16 cellular contexts compared by ENCODE assay signal in genomic region chr6:74834967-74835366, GRCh38.
DNase-seq lines count a peak whose midpoint lies in the region; ATAC-seq and TF ChIP-seq lines count a peak whose summit lies in the region.
"Had no signal": no experiment of that assay in that cellular context is flagged by ENCODE, and none has a peak within 500 bp of the region (broad histone marks: within the 10 kb centered on the region; RNA-seq: fewer than 3 reads in every experiment).

No MANE protein-coding gene starts in this region.

- peaks cover 7% of the 10 kb centered on the region for H3K4me1 ChIP-seq in adipocyte (ENCODE audit: control insufficient read depth, insufficient read depth, low read length)
- H3K4me1 ChIP-seq: Caco-2 had no signal

- no peaks in the 10 kb centered on the region for H3K27me3 Mint-ChIP-seq in stimulated activated naive CD8-positive, alpha-beta T cell treated with anti-CD3 and anti-CD28 coated beads, Interleukin-15, amount 100 ng/mL, for 72 hours
- H3K27me3 Mint-ChIP-seq: IgD-negative memory B cell had no signal

- H3K9me3 Mint-ChIP-seq in stimulated activated naive CD8-positive, alpha-beta T cell treated with anti-CD3 and anti-CD28 coated beads, Interleukin-15, amount 100 ng/mL, for 72 hours: peaks cover 1 to 12% of the 10 kb centered on the region in 2 donors

- TF ChIP-seq CTCF in AG09319 (IDR thresholded peaks at IDR 0.05; ENCODE audit: low read depth, low read length): no peak
- TF ChIP-seq CTCF in fibroblast of mammary gland (conservative IDR thresholded peaks at IDR 0.05; ENCODE audit: control insufficient read depth, insufficient read depth, low read depth, low read length): no peak

- no peak overlapping the region for H3K27ac Mint-ChIP-seq in stimulated activated naive CD8-positive, alpha-beta T cell treated with anti-CD3 and anti-CD28 coated beads, Interleukin-15, amount 100 ng/mL, for 72 hours
- H3K27ac Mint-ChIP-seq: CD14-positive monocyte; CD8-positive, alpha-beta memory T cell; IgD-negative memory B cell had no signal

- no peak overlapping the region for H3K9ac ChIP-seq in adipocyte (ENCODE audit: low read length)

- H3K36me3 ChIP-seq in adipocyte (ENCODE audit: control insufficient read depth, insufficient read depth, low read length, severe bottlenecking): no peaks in the 10 kb centered on the region

- DNase-seq in AG09319 (ENCODE audit: extremely low read depth, low read depth): peak; percentile 77
- peak; percentile 77 for DNase-seq in adipocyte (ENCODE audit: low read depth)
- DNase-seq in fibroblast of mammary gland (ENCODE audit: low read depth): peak; percentile 13
- no peak for DNase-seq in sciatic nerve (ENCODE audit: low spot score)
- no peak for DNase-seq in stimulated activated naive CD8-positive, alpha-beta T cell treated with anti-CD3 and anti-CD28 coated beads, Interleukin-15, amount 100 ng/mL, for 72 hours
- DNase-seq in stimulated activated CD8-positive, alpha-beta memory T cell treated with anti-CD3 and anti-CD28 coated beads, Interleukin-4, amount 100 ng/mL, for 48 hours: no peak
- no peak for DNase-seq in foreskin melanocyte
- DNase-seq in activated CD4-positive, alpha-beta T cell treated with anti-CD3 and anti-CD28 coated beads, Interleukin-2, amount 50 U/mL, for 48 hours: no peak
- DNase-seq: 8988T; Caco-2; CD8-positive, alpha-beta memory T cell; DMS53; GF-D8 had no signal

- no peaks in the 10 kb centered on the region for H3K9me3 ChIP-seq in adipocyte (ENCODE audit: control insufficient read depth, low read length)
- H3K9me3 ChIP-seq: Caco-2 had no signal

- H3K4me1 Mint-ChIP-seq in stimulated activated naive CD8-positive, alpha-beta T cell treated with anti-CD3 and anti-CD28 coated beads, Interleukin-15, amount 100 ng/mL, for 72 hours: no peaks in the 10 kb centered on the region
- H3K4me1 Mint-ChIP-seq: CD14-positive monocyte; CD8-positive, alpha-beta memory T cell; IgD-negative memory B cell had no signal

- H3K4me3 ChIP-seq in adipocyte (ENCODE audit: low read length) (no peak overlapping the region), fibroblast of mammary gland (ENCODE audit: control insufficient read depth, low read depth, low read length) (no peak overlapping the region)

- intact Hi-C loops in sciatic nerve (cut with DNase I): no loop called here

- H3K27me3 ChIP-seq in adipocyte (replicated peaks; ENCODE audit: control insufficient read depth, insufficient read depth, low read length): no peaks in the 10 kb centered on the region

- no peak overlapping the region for H3K4me3 Mint-ChIP-seq in stimulated activated naive CD8-positive, alpha-beta T cell treated with anti-CD3 and anti-CD28 coated beads, Interleukin-15, amount 100 ng/mL, for 72 hours
- H3K4me3 Mint-ChIP-seq: CD14-positive monocyte; CD8-positive, alpha-beta memory T cell; IgD-negative memory B cell had no signal

- ATAC-seq in sciatic nerve: peak; percentile 63
- no peak for ATAC-seq in stimulated activated naive CD8-positive, alpha-beta T cell treated with anti-CD3 and anti-CD28 coated beads, Interleukin-15, amount 100 ng/mL, for 72 hours
- ATAC-seq: HCT116 had no signal

Comparison
In these comparisons a context has a peak if more than half of its experiments do, and no peak if none do; other contexts are left out.
1. DNase-seq: peak in AG09319 (single experiment), adipocyte (single experiment) and fibroblast of mammary gland (single experiment); none in sciatic nerve (single experiment), stimulated activated naive CD8-positive, alpha-beta T cell treated with anti-CD3 and anti-CD28 coated beads, Interleukin-15, amount 100 ng/mL, for 72 hours (0 of 2), stimulated activated CD8-positive, alpha-beta memory T cell treated with anti-CD3 and anti-CD28 coated beads, Interleukin-4, amount 100 ng/mL, for 48 hours (single experiment), foreskin melanocyte (single experiment) and activated CD4-positive, alpha-beta T cell treated with anti-CD3 and anti-CD28 coated beads, Interleukin-2, amount 50 U/mL, for 48 hours (0 of 2).